In the genomic region with DNA sequence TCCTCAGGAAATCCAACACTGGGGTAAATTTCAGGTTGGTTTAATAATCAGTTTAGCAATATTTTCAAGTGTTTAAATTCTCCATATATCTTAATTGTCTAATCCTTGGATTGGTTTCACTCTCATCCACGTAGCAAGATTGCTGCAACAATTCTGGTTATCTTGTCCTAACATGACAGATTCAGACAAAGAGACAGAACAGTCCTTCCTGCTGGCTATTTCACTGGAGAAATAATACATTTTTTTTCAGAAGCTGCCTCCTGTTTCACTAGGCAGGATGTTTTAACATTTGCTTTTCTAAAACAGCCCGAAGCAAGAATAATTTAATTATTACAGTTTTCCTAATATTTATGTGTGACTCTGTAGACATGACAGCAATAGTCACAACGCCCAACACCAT, we compare ENCODE assay signal across 2 cellular contexts.
TF ChIP-seq lines count a peak whose summit lies in the region.

No MANE protein-coding gene starts in this region.

TF ChIP-seq in SK-N-SH, 30 proteins besides CTCF, POLR2A, EP300 and RAD21 (continued from another document):
- TF ChIP-seq CHD2 (IDR thresholded peaks at IDR 0.05; ENCODE audit: low read length, partially characterized antibody) = peak; percentile 38
- TF ChIP-seq RCOR1 (IDR thresholded peaks at IDR 0.05; ENCODE audit: low read length) = 0 out of 2 replicates have a peak, but pooled peaks have one; percentile 43
- no peak for TF ChIP-seq GABPA (IDR thresholded peaks at IDR 0.05; ENCODE audit: low read depth)
- TF ChIP-seq GATA2 (CRISPR knock-in tag; IDR thresholded peaks at IDR 0.05) = peak; percentile 44
TF ChIP-seq in SK-N-SH: peak in this region for 3.

TF ChIP-seq in endothelial cell of umbilical vein, 7 proteins besides CTCF, POLR2A, EP300 and RAD21 (continued from another document):
- TF ChIP-seq, protein P1, sequence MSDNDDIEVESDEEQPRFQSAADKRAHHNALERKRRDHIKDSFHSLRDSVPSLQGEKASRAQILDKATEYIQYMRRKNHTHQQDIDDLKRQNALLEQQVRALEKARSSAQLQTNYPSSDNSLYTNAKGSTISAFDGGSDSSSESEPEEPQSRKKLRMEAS (IDR thresholded peaks at IDR 0.05; ENCODE audit: insufficient read depth, insufficient read length) = no peak
- no peak for TF ChIP-seq GATA2 (IDR thresholded peaks at IDR 0.05; ENCODE audit: insufficient read depth, insufficient read length, low read depth, low read length)
